In genomic region chr10:50550291-50550839, GRCh38 we compare ENCODE assay signal across 1 cellular context.
TF ChIP-seq lines count a peak whose summit lies in the region.

No MANE protein-coding gene starts in this region.

TF ChIP-seq in K562, 482 proteins besides CTCF, POLR2A, EP300 and RAD21 (continued from another document and continues in another):
- TF ChIP-seq RERE (CRISPR knock-in tag; IDR thresholded peaks at IDR 0.05; ENCODE audit: borderline replicate concordance) (no peak), ESRRB (CRISPR knock-in tag; IDR thresholded peaks at IDR 0.05; ENCODE audit: borderline replicate concordance) (peak; percentile 65; the same call in 1 of the 2 replicates), BHLHE40 (IDR thresholded peaks at IDR 0.05; ENCODE audit: low read length) (peak; percentile 81), TEAD1 (CRISPR knock-in tag; IDR thresholded peaks at IDR 0.05) (peak; percentile 79 to 89), SUPT5H (IDR thresholded peaks at IDR 0.05) (peak; percentile 34; the same call in 1 of the 2 replicates), LEF1 (IDR thresholded peaks at IDR 0.05) (peak; percentile 95), GABPA (tag; conservative IDR thresholded peaks at IDR 0.05; ENCODE audit: low read depth) (peak; percentile 70), TAF1 (IDR thresholded peaks at IDR 0.05; ENCODE audit: control insufficient read depth, extremely low read depth, insufficient read depth, low read length, severe bottlenecking) (peak; percentile 86), C11orf30 (IDR thresholded peaks at IDR 0.05; ENCODE audit: low read depth) (peak; percentile 78), DIDO1 (tag; IDR thresholded peaks at IDR 0.05; ENCODE audit: low read depth) (0 out of 2 replicates have a peak, but pooled peaks have one; percentile 60), STAT5A (IDR thresholded peaks at IDR 0.05; ENCODE audit: borderline replicate concordance, low read length) (peak; percentile 99), MIER1 (IDR thresholded peaks at IDR 0.05; ENCODE audit: low read depth) (peak; percentile 80), KLF13 (tag; IDR thresholded peaks at IDR 0.05; ENCODE audit: borderline replicate concordance, low read depth) (peak; percentile 29; the same call in 1 of the 2 replicates), PBX2 (CRISPR knock-in tag; IDR thresholded peaks at IDR 0.05; ENCODE audit: low read depth) (no peak), PBX2 (tag; conservative IDR thresholded peaks at IDR 0.05; ENCODE audit: low read depth) (peak; percentile 71; the same call in 1 of the 2 replicates), FOXM1 (IDR thresholded peaks at IDR 0.05; ENCODE audit: low read depth) (peak; percentile 99), FOXM1 (CRISPR knock-in tag; IDR thresholded peaks at IDR 0.05; ENCODE audit: low read depth) (no peak), ZBTB40 (IDR thresholded peaks at IDR 0.05) (peak; percentile 73), ZBTB40 (CRISPR knock-in tag; IDR thresholded peaks at IDR 0.05) (no peak), BCOR (IDR thresholded peaks at IDR 0.05) (peak; percentile 97), ARNT (IDR thresholded peaks at IDR 0.05) (peak; percentile 99 to 100), RBFOX2 (IDR thresholded peaks at IDR 0.05; ENCODE audit: low read depth, low read length) (no peak), MTA1 (IDR thresholded peaks at IDR 0.05; ENCODE audit: borderline replicate concordance) (peak; percentile 94), JUND (IDR thresholded peaks at IDR 0.05; ENCODE audit: borderline replicate concordance, low read depth, low read length) (peak; percentile 74), JUND (tag; IDR thresholded peaks at IDR 0.05; ENCODE audit: borderline replicate concordance, low read depth, low read length) (peak; percentile 88; the same call in 2 of the 3 replicates), ASH1L (IDR thresholded peaks at IDR 0.05; ENCODE audit: borderline replicate concordance, low read depth, partially characterized antibody) (peak; percentile 72), E4F1 (CRISPR knock-in tag; IDR thresholded peaks at IDR 0.05; ENCODE audit: borderline replicate concordance) (no peak), ZKSCAN1 (IDR thresholded peaks at IDR 0.05; ENCODE audit: low read depth, low read length) (peak; percentile 84), CC2D1A (IDR thresholded peaks at IDR 0.05) (peak; percentile 100)
- TF ChIP-seq, protein P1, sequence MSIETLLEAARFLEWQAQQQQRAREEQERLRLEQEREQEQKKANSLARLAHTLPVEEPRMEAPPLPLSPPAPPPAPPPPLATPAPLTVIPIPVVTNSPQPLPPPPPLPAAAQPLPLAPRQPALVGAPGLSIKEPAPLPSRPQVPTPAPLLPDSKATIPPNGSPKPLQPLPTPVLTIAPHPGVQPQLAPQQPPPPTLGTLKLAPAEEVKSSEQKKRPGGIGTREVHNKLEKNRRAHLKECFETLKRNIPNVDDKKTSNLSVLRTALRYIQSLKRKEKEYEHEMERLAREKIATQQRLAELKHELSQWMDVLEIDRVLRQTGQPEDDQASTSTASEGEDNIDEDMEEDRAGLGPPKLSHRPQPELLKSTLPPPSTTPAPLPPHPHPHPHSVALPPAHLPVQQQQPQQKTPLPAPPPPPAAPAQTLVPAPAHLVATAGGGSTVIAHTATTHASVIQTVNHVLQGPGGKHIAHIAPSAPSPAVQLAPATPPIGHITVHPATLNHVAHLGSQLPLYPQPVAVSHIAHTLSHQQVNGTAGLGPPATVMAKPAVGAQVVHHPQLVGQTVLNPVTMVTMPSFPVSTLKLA (conservative IDR thresholded peaks at IDR 0.05) = peak; percentile 61 to 90; a peak in 2 of 4 replicates
- TF ChIP-seq, protein P2, sequence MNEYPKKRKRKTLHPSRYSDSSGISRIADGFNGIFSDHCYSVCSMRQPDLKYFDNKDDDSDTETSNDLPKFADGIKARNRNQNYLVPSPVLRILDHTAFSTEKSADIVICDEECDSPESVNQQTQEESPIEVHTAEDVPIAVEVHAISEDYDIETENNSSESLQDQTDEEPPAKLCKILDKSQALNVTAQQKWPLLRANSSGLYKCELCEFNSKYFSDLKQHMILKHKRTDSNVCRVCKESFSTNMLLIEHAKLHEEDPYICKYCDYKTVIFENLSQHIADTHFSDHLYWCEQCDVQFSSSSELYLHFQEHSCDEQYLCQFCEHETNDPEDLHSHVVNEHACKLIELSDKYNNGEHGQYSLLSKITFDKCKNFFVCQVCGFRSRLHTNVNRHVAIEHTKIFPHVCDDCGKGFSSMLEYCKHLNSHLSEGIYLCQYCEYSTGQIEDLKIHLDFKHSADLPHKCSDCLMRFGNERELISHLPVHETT (CRISPR knock-in tag; conservative IDR thresholded peaks at IDR 0.05 in 1 of 2, IDR thresholded peaks at IDR 0.05 in 1 of 2) = peak in 1 of 2 experiments; percentile 94; a peak in 2 of 4 replicates
- TF ChIP-seq, protein P3, sequence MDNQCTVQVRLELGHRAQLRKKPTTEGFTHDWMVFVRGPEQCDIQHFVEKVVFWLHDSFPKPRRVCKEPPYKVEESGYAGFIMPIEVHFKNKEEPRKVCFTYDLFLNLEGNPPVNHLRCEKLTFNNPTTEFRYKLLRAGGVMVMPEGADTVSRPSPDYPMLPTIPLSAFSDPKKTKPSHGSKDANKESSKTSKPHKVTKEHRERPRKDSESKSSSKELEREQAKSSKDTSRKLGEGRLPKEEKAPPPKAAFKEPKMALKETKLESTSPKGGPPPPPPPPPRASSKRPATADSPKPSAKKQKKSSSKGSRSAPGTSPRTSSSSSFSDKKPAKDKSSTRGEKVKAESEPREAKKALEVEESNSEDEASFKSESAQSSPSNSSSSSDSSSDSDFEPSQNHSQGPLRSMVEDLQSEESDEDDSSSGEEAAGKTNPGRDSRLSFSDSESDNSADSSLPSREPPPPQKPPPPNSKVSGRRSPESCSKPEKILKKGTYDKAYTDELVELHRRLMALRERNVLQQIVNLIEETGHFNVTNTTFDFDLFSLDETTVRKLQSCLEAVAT (IDR thresholded peaks at IDR 0.05) = peak; percentile 92 to 95; a peak in 3 of 4 replicates
